11 cellular contexts compared by ENCODE assay signal in genomic region chr13:111031531-111031961, GRCh38.
DNase-seq lines count a peak whose midpoint lies in the region; ATAC-seq and TF ChIP-seq lines count a peak whose summit lies in the region.
"Had no signal": no experiment of that assay in that cellular context is flagged by ENCODE, and none has a peak within 500 bp of the region (broad histone marks: within the 10 kb centered on the region; RNA-seq: fewer than 3 reads in every experiment).

No MANE protein-coding gene starts in this region.

- H3K36me3 ChIP-seq in fibroblast of lung (ENCODE audit: control insufficient read depth, insufficient read depth, low read length) (no peaks in the 10 kb centered on the region), prostate gland (no peaks in the 10 kb centered on the region)
- H3K36me3 ChIP-seq: right lobe of liver had no signal

- 82% methylated on average over 7 of the region's 8 CpGs for WGBS in prostate gland

- H3K27ac ChIP-seq in fibroblast of lung (ENCODE audit: insufficient read depth, low read length) (no peak overlapping the region), prostate gland (no peak overlapping the region)
- H3K27ac ChIP-seq: right lobe of liver had no signal

- no peaks in the 10 kb centered on the region for H3K79me2 ChIP-seq in fibroblast of lung (ENCODE audit: control insufficient read depth, insufficient read depth, low read length)

- H3K9ac ChIP-seq in fibroblast of lung (ENCODE audit: insufficient read depth, low read length), result no peak overlapping the region

- TF ChIP-seq POLR2A in prostate gland (IDR thresholded peaks at IDR 0.05), result no peak

- H3K4me2 ChIP-seq in fibroblast of lung (ENCODE audit: extremely low read depth, insufficient read depth, low read length), result no peak overlapping the region

- peak overlapping the region; percentile 63 for H3K27ac Mint-ChIP-seq in T-helper 1 cell treated with Interleukin-12 subunit alpha and Interleukin-12 subunit beta and Interleukin-4 antibody, amounts not matched to agents 30 μg/mL and 1 μg/mL, for 36 hours

- peaks cover 3% of the 10 kb centered on the region for H3K4me1 ChIP-seq in fibroblast of lung (ENCODE audit: control insufficient read depth, extremely low read depth, insufficient read depth, low read length)
- no peaks in the 10 kb centered on the region for H3K4me1 ChIP-seq in prostate gland (replicated peaks)
- H3K4me1 ChIP-seq: Caco-2, right lobe of liver had no signal

- CTCF ChIA-PET in AG04449 (lab: Yijun Ruan, JAX), result interaction anchor here (1.1 to 1.6 kb wide), 2 partner anchors 118 to 438 kb away, joined by 3 to 4 read pairs; no protein-coding TSS in a partner anchor

- TF ChIP-seq CTCF in AG04449 (IDR thresholded peaks at IDR 0.05; ENCODE audit: insufficient read depth, low read length, missing control alignments), result no peak
- no peak for TF ChIP-seq CTCF in GM12865 (IDR thresholded peaks at IDR 0.05; ENCODE audit: insufficient read depth, low read depth, low read length, missing control alignments)
- no peak for TF ChIP-seq CTCF in fibroblast of lung (conservative IDR thresholded peaks at IDR 0.05 in 1 of 2, IDR thresholded peaks at IDR 0.05 in 1 of 2; ENCODE audit: low read depth in 1 of 2, low read length in 2 of 2)
- no peak for TF ChIP-seq CTCF in prostate gland (IDR thresholded peaks at IDR 0.05)

- no peak overlapping the region for H3K4me3 Mint-ChIP-seq in T-helper 1 cell treated with Interleukin-12 subunit alpha and Interleukin-12 subunit beta and Interleukin-4 antibody, amounts not matched to agents 30 μg/mL and 1 μg/mL, for 36 hours

- ATAC-seq in GM21381 (IDR thresholded peaks at IDR 0.05; ENCODE audit: unreplicated experiment) (no peak), HG03135 (IDR thresholded peaks at IDR 0.05; ENCODE audit: unreplicated experiment) (no peak)

- DNase-seq in AG04449 (ENCODE audit: low read depth, low spot score) (peak; percentile 51), GM12865 (ENCODE audit: low read depth) (peak; percentile 33), fibroblast of lung (ENCODE audit: low read depth in 2 of 2) (peak; percentile 59 to 70), prostate gland (ENCODE audit: low spot score) (no peak), NCI-H2029 treated with DMSO at 0.1 percent for 48 hours (lab: John Stamatoyannopoulos, UW) (no peak)
- DNase-seq: Caco-2, right lobe of liver, substantia nigra had no signal

- H4K20me1 ChIP-seq in fibroblast of lung (ENCODE audit: control insufficient read depth, extremely low read depth, insufficient read depth, low read length), result no peaks in the 10 kb centered on the region

- H3K9me3 ChIP-seq in fibroblast of lung (ENCODE audit: control insufficient read depth, insufficient read depth, low read depth, low read length), result no peaks in the 10 kb centered on the region
- H3K9me3 ChIP-seq in prostate gland, result no peaks in the 10 kb centered on the region
- H3K9me3 ChIP-seq: Caco-2, right lobe of liver had no signal

- intact Hi-C loops in prostate gland (cut with DNase I), result no loop called here

- H3K4me3 ChIP-seq in AG04449 (ENCODE audit: low read depth, low read length), result no peak overlapping the region
- H3K4me3 ChIP-seq in GM12865 (ENCODE audit: low read depth, low read length), result no peak overlapping the region
- no peak overlapping the region for H3K4me3 ChIP-seq in fibroblast of lung (replicated peaks in 1 of 4; ENCODE audit: control extremely low read depth in 1 of 4, insufficient read depth in 1 of 4, low read depth in 3 of 4, low read length in 4 of 4)
- no peak overlapping the region for H3K4me3 ChIP-seq in prostate gland
- H3K4me3 ChIP-seq: right lobe of liver had no signal

- peaks cover 44% of the 10 kb centered on the region for H3K27me3 Mint-ChIP-seq in T-helper 1 cell treated with Interleukin-12 subunit alpha and Interleukin-12 subunit beta and Interleukin-4 antibody, amounts not matched to agents 30 μg/mL and 1 μg/mL, for 36 hours (ENCODE audit: low read depth)

- H3K4me1 Mint-ChIP-seq in T-helper 1 cell treated with Interleukin-12 subunit alpha and Interleukin-12 subunit beta and Interleukin-4 antibody, amounts not matched to agents 30 μg/mL and 1 μg/mL, for 36 hours (ENCODE audit: low read depth), result peaks cover 1% of the 10 kb centered on the region

- POLR2A ChIA-PET in AG04449 (lab: Yijun Ruan, JAX), result interaction anchor here (1.1 kb wide), 1 partner anchor 117 kb away, joined by 7 read pairs; the partner anchor contains the start of gene ANKRD10

- H2AFZ ChIP-seq in fibroblast of lung (ENCODE audit: low read length), result no peak overlapping the region

- H3K9me3 Mint-ChIP-seq in T-helper 1 cell treated with Interleukin-12 subunit alpha and Interleukin-12 subunit beta and Interleukin-4 antibody, amounts not matched to agents 30 μg/mL and 1 μg/mL, for 36 hours, result no peaks in the 10 kb centered on the region

- no peaks in the 10 kb centered on the region for H3K27me3 ChIP-seq in fibroblast of lung (ENCODE audit: control insufficient read depth, insufficient read depth, low read length)
- H3K27me3 ChIP-seq in prostate gland (replicated peaks; ENCODE audit: insufficient read depth), result no peaks in the 10 kb centered on the region
- H3K27me3 ChIP-seq: right lobe of liver had no signal

- H3K36me3 Mint-ChIP-seq in T-helper 1 cell treated with Interleukin-12 subunit alpha and Interleukin-12 subunit beta and Interleukin-4 antibody, amounts not matched to agents 30 μg/mL and 1 μg/mL, for 36 hours (ENCODE audit: low read depth), result no peaks in the 10 kb centered on the region

Comparison
In these comparisons a context has a peak if more than half of its experiments do, and no peak if none do; other contexts are left out.
1. DNase-seq: peak in AG04449 (single experiment), GM12865 (single experiment) and fibroblast of lung (2 of 2); none in prostate gland (single experiment) and NCI-H2029 treated with DMSO at 0.1 percent for 48 hours (single experiment).